ENCODE assay signal across 8 cellular contexts in genomic region chr2:148508878-148509702, GRCh38.
DNase-seq lines count a peak whose midpoint lies in the region; ATAC-seq lines count a peak whose summit lies in the region.

No MANE protein-coding gene starts in this region.

- ATAC-seq in GM18870 (IDR thresholded peaks at IDR 0.05; ENCODE audit: unreplicated experiment), result peak; percentile 98
- ATAC-seq in HG03108 (IDR thresholded peaks at IDR 0.05; ENCODE audit: unreplicated experiment), result peak; percentile 100
- peak; percentile 97 for ATAC-seq in left lobe of liver

- DNase-seq in AG08396 (ENCODE audit: low spot score) (peak; percentile 86), NCI-H345 treated with DMSO at 0.1 percent for 48 hours (lab: John Stamatoyannopoulos, UW; ENCODE audit: unreplicated experiment) (peak; percentile 9), cerebellar cortex (ENCODE audit: low spot score) (peak; percentile 74), left lobe of liver (ENCODE audit: low spot score) (peak; percentile 89)
- DNase-seq in activated CD4-positive, CD25-positive, alpha-beta regulatory T cell treated with anti-CD3 and anti-CD28 coated beads, Interleukin-2, amount 50 U/mL, for 72 hours, result peak; percentile 78
- DNase-seq in stimulated activated CD4-positive, alpha-beta T cell treated with anti-CD3 and anti-CD28 coated beads, Interleukin-2, amount 100 ng/mL, for 24 hours, result peak; percentile 83 to 86

Comparison
In these comparisons a context has a peak if more than half of its experiments do, and no peak if none do; other contexts are left out.
1. Peak in every context shown above with its lines: DNase-seq and ATAC-seq.
2. DNase-seq: peak in every context shown above with its lines; median percentile 89 in left lobe of liver; 86 in AG08396; 84 in stimulated activated CD4-positive, alpha-beta T cell treated with anti-CD3 and anti-CD28 coated beads, Interleukin-2, amount 100 ng/mL, for 24 hours; 78 in activated CD4-positive, CD25-positive, alpha-beta regulatory T cell treated with anti-CD3 and anti-CD28 coated beads, Interleukin-2, amount 50 U/mL, for 72 hours; 74 in cerebellar cortex; 9 in NCI-H345 treated with DMSO at 0.1 percent for 48 hours.